In genomic region chr10:110487411-110488123, GRCh38 we compare ENCODE assay signal across 1 cellular context.
A peak's percentile ranks its signal among the peaks of the same experiment; 100 is the strongest.
TF ChIP-seq lines count a peak whose summit lies in the region.

No MANE protein-coding gene starts in this region.

TF ChIP-seq in H1, 55 proteins besides CTCF, POLR2A, EP300 and RAD21:
- peak; percentile 43 for TF ChIP-seq TAF7 (optimal IDR thresholded peaks at IDR 0.05; ENCODE audit: borderline replicate concordance, low read depth, low read length)
- TF ChIP-seq, protein P1, sequence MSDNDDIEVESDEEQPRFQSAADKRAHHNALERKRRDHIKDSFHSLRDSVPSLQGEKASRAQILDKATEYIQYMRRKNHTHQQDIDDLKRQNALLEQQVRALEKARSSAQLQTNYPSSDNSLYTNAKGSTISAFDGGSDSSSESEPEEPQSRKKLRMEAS (IDR thresholded peaks at IDR 0.05), result 0 out of 2 replicates have a peak, but pooled peaks have one; percentile 33
- no peak for TF ChIP-seq USF2 (IDR thresholded peaks at IDR 0.05; ENCODE audit: low read length)
- TF ChIP-seq RXRA (IDR thresholded peaks at IDR 0.05; ENCODE audit: insufficient read depth, low read depth, low read length), result no peak
- peak; percentile 90 for TF ChIP-seq TCF12 (IDR thresholded peaks at IDR 0.05; ENCODE audit: low read depth, low read length)
- peak; percentile 37 for TF ChIP-seq ASH2L (IDR thresholded peaks at IDR 0.05; ENCODE audit: low read length)
- peak; percentile 62 for TF ChIP-seq TEAD4 (IDR thresholded peaks at IDR 0.05; ENCODE audit: low read depth, low read length)
- TF ChIP-seq EGR1 (IDR thresholded peaks at IDR 0.05; ENCODE audit: borderline replicate concordance, low read depth, low read length), result peak; percentile 95
- 0 out of 2 replicates have a peak, but pooled peaks have one; percentile 12 for TF ChIP-seq TBP (IDR thresholded peaks at IDR 0.05; ENCODE audit: low read depth, low read length)
- 0 out of 4 replicates have a peak, but pooled peaks of 1 of the 2 experiments have one; percentile 45 for TF ChIP-seq SIN3A (conservative IDR thresholded peaks at IDR 0.05 in 1 of 2, IDR thresholded peaks at IDR 0.05 in 1 of 2; ENCODE audit: low read depth in 1 of 2, low read length in 2 of 2)
- TF ChIP-seq HDAC2 (IDR thresholded peaks at IDR 0.05; ENCODE audit: borderline replicate concordance in 1 of 2, low read depth in 2 of 2, low read length in 2 of 2), result 0 out of 4 replicates have a peak, but pooled peaks of 1 of the 2 experiments have one; percentile 18
